In genomic region chr11:64007629-64008282, GRCh38 we compare ENCODE assay signal across 8 cellular contexts. TPM values are rescaled to one million over a fixed set of nuclear protein-coding genes. Genes with fewer than 3 reads are reported as not detected.
DNase-seq lines count a peak whose midpoint lies in the region; ATAC-seq and TF ChIP-seq lines count a peak whose summit lies in the region.

No MANE protein-coding gene starts in this region.

- H4K20me1 ChIP-seq in hepatocyte (ENCODE audit: insufficient read depth, poor library complexity, severe bottlenecking): no peaks in the 10 kb centered on the region
- H4K20me1 ChIP-seq in Karpas-422 (ENCODE audit: insufficient read depth, low read depth, low read length): peaks cover 3% of the 10 kb centered on the region; the same call in 1 of the 2 replicates

- peak; percentile 20 to 36 (median 26) for TF ChIP-seq CTCF in ascending aorta (IDR thresholded peaks at IDR 0.05)
- no peak for TF ChIP-seq CTCF in hepatocyte (IDR thresholded peaks at IDR 0.05; ENCODE audit: poor library complexity)

- H3K36me3 Mint-ChIP-seq in activated T-cell treated with anti-CD3 and anti-CD28 coated beads, Interleukin-2, amount 50 U/mL, for 72 hours (ENCODE audit: insufficient read depth in 2 of 2): peaks cover 5 to 11% of the 10 kb centered on the region in 2 donors
- no peaks in the 10 kb centered on the region for H3K36me3 Mint-ChIP-seq in activated CD4-positive, alpha-beta T cell treated with anti-CD3 and anti-CD28 coated beads, Interleukin-2, amount 10 ng/mL, durations not matched to agents 7 days and 5 days (ENCODE audit: low read depth)

- H3K9me3 ChIP-seq in ascending aorta: no peaks in the 10 kb centered on the region
- no peaks in the 10 kb centered on the region for H3K9me3 ChIP-seq in hepatocyte (ENCODE audit: low read depth)
- no peaks in the 10 kb centered on the region for H3K9me3 ChIP-seq in Karpas-422 (ENCODE audit: low read length)

- DNase-seq in activated T-cell treated with anti-CD3 and anti-CD28 coated beads, Interleukin-2, amount 50 U/mL, for 72 hours: no peak
- DNase-seq in activated T-cell treated with anti-CD3 and anti-CD28 coated beads, Interleukin-2, amount 50 U/mL, for 1 hour: no peak
- DNase-seq in ascending aorta (ENCODE audit: low spot score in 2 of 2) (peak in 1 of 2 donors; percentile 88), hepatocyte (ENCODE audit: low spot score) (peak; percentile 85), posterior cingulate gyrus (peak in 9 of 10 donors; percentile 45 to 93 (median 67)), Karpas-422 (no peak)
- DNase-seq in activated CD4-positive, alpha-beta T cell treated with anti-CD3 and anti-CD28 coated beads, Interleukin-2, amount 10 ng/mL, durations not matched to agents 7 days and 5 days: no peak

- CTCF ChIA-PET in activated CD4-positive, alpha-beta T cell treated with anti-CD3 and anti-CD28 coated beads, Interleukin-2, amount 10 ng/mL, durations not matched to agents 7 days and 5 days (lab: Charles Lee): interaction anchor here (0.6 to 1.8 kb wide), 2 partner anchors 10 to 250 kb away, joined by 4 to 6 read pairs; no protein-coding TSS in a partner anchor

- no peak overlapping the region for H2AFZ ChIP-seq in hepatocyte
- H2AFZ ChIP-seq in Karpas-422 (ENCODE audit: low read length): no peak overlapping the region

- no peaks in the 10 kb centered on the region for H3K36me3 ChIP-seq in ascending aorta
- no peaks in the 10 kb centered on the region for H3K36me3 ChIP-seq in hepatocyte (replicated peaks; ENCODE audit: insufficient read depth, low read depth)
- no peaks in the 10 kb centered on the region for H3K36me3 ChIP-seq in Karpas-422 (ENCODE audit: insufficient read depth, low read length)

- peak overlapping the region; percentile 54 to 69 for H3K4me3 Mint-ChIP-seq in activated T-cell treated with anti-CD3 and anti-CD28 coated beads, Interleukin-2, amount 50 U/mL, for 72 hours
- H3K4me3 Mint-ChIP-seq in activated CD4-positive, alpha-beta T cell treated with anti-CD3 and anti-CD28 coated beads, Interleukin-2, amount 10 ng/mL, durations not matched to agents 7 days and 5 days: no peak overlapping the region

- H3K27ac Mint-ChIP-seq in activated T-cell treated with anti-CD3 and anti-CD28 coated beads, Interleukin-2, amount 50 U/mL, for 72 hours: no peak overlapping the region
- no peak overlapping the region for H3K27ac Mint-ChIP-seq in activated CD4-positive, alpha-beta T cell treated with anti-CD3 and anti-CD28 coated beads, Interleukin-2, amount 10 ng/mL, durations not matched to agents 7 days and 5 days

- H3K27me3 Mint-ChIP-seq in activated T-cell treated with anti-CD3 and anti-CD28 coated beads, Interleukin-2, amount 50 U/mL, for 72 hours (ENCODE audit: low read depth): peaks cover 31% of the 10 kb centered on the region
- H3K27me3 Mint-ChIP-seq in activated CD4-positive, alpha-beta T cell treated with anti-CD3 and anti-CD28 coated beads, Interleukin-2, amount 10 ng/mL, durations not matched to agents 7 days and 5 days: peaks cover 29% of the 10 kb centered on the region

- H3K4me1 ChIP-seq in ascending aorta (peaks cover 0 to 10% of the 10 kb centered on the region in 2 donors), hepatocyte (ENCODE audit: insufficient read depth) (peaks cover 22% of the 10 kb centered on the region), Karpas-422 (ENCODE audit: low read length) (no peaks in the 10 kb centered on the region)

- H3K4me1 Mint-ChIP-seq in activated T-cell treated with anti-CD3 and anti-CD28 coated beads, Interleukin-2, amount 50 U/mL, for 72 hours (ENCODE audit: low read depth): peaks cover 16% of the 10 kb centered on the region
- peaks cover 13% of the 10 kb centered on the region for H3K4me1 Mint-ChIP-seq in activated CD4-positive, alpha-beta T cell treated with anti-CD3 and anti-CD28 coated beads, Interleukin-2, amount 10 ng/mL, durations not matched to agents 7 days and 5 days

- H3K27ac ChIP-seq in ascending aorta (peak overlapping the region; percentile 67 to 74), hepatocyte (no peak overlapping the region), Karpas-422 (ENCODE audit: low read length) (no peak overlapping the region)

- peak; percentile 60 to 64 for ATAC-seq in activated T-cell treated with anti-CD3 and anti-CD28 coated beads, Interleukin-2, amount 50 U/mL, for 72 hours (replicated peaks in 1 of 2)
- ATAC-seq in HG03135 (IDR thresholded peaks at IDR 0.05; ENCODE audit: unreplicated experiment): no peak

- H3K4me3 ChIP-seq in ascending aorta (peak overlapping the region; percentile 63 to 69), hepatocyte (no peak overlapping the region), Karpas-422 (ENCODE audit: low read length) (no peak overlapping the region)

- intact Hi-C loops in ascending aorta (cut with DNase I): no loop called here
- intact Hi-C loops in posterior cingulate gyrus (cut with DNase I): no loop called here

- H3K27me3 ChIP-seq in ascending aorta (no peaks in the 10 kb centered on the region), hepatocyte (peaks cover 4% of the 10 kb centered on the region), Karpas-422 (ENCODE audit: low read length) (no peaks in the 10 kb centered on the region)

- no peaks in the 10 kb centered on the region for H3K9me2 ChIP-seq in hepatocyte (replicated peaks; ENCODE audit: insufficient read depth)
- H3K9me2 ChIP-seq in Karpas-422 (replicated peaks; ENCODE audit: insufficient read depth, low read length): no peaks in the 10 kb centered on the region

- H3K79me2 ChIP-seq in hepatocyte: no peaks in the 10 kb centered on the region
- no peaks in the 10 kb centered on the region for H3K79me2 ChIP-seq in Karpas-422 (ENCODE audit: low read length)

- POLR2A ChIA-PET in activated CD4-positive, alpha-beta T cell treated with anti-CD3 and anti-CD28 coated beads, Interleukin-2, amount 10 ng/mL, durations not matched to agents 7 days and 5 days (lab: Charles Lee): no interaction called here

- H3K9me3 Mint-ChIP-seq in activated T-cell treated with anti-CD3 and anti-CD28 coated beads, Interleukin-2, amount 50 U/mL, for 72 hours: peaks cover 7 to 10% of the 10 kb centered on the region in 2 donors
- H3K9me3 Mint-ChIP-seq in activated CD4-positive, alpha-beta T cell treated with anti-CD3 and anti-CD28 coated beads, Interleukin-2, amount 10 ng/mL, durations not matched to agents 7 days and 5 days: peaks cover 8% of the 10 kb centered on the region

- H3K4me2 ChIP-seq in hepatocyte (peak overlapping the region; percentile 81), Karpas-422 (ENCODE audit: low read depth, low read length, poor library complexity, severe bottlenecking) (no peak overlapping the region)

- WGBS in hepatocyte (ENCODE audit: low lambda C conversion rate, missing lambda C conversion rate): 11% methylated on average over 35 of the region's 40 CpGs

- H3K9ac ChIP-seq in Karpas-422 (ENCODE audit: low read length): no peak overlapping the region

RNA-seq across cellular contexts. Expression of gene OTUB1, which starts 21.5 kb away (rescaled TPM):
- 10 to 100 TPM; 62.8 to 72.8 TPM for total RNA-seq in activated T-cell treated with anti-CD3 and anti-CD28 coated beads, Interleukin-2, amount 50 U/mL, for 72 hours
- total RNA-seq in ascending aorta: 89.4 TPM
- 49.9 and 55.9 TPM in 2 replicates for total RNA-seq in hepatocyte
- 152 and 196 TPM in 2 replicates for polyA plus RNA-seq in hepatocyte
- 100 to 1,000 TPM in 1 of 2 experiments, 10 to 100 TPM in 1; 94.8 to 102 TPM for total RNA-seq in activated CD4-positive, alpha-beta T cell treated with anti-CD3 and anti-CD28 coated beads, Interleukin-2, amount 10 ng/mL, durations not matched to agents 7 days and 5 days
- 41.6 and 61.7 TPM in 2 replicates for total RNA-seq in Karpas-422 (2014; rRNA removed; shearing (Covaris generic); ENCODE audit: low replicate concordance)

RNA-seq across cellular contexts. Expression of gene FLRT1, which starts 28.0 kb away (rescaled TPM):
- 1 to 10 TPM in 1 of 2 donors, under 1 TPM in 1; 0.19 to 1.4 TPM for total RNA-seq in activated T-cell treated with anti-CD3 and anti-CD28 coated beads, Interleukin-2, amount 50 U/mL, for 72 hours
- total RNA-seq in ascending aorta: 10.3 TPM
- 0.43 and 0.84 TPM in 2 replicates for total RNA-seq in hepatocyte
- 0.34 and 0.61 TPM in 2 replicates for polyA plus RNA-seq in hepatocyte
- total RNA-seq in activated CD4-positive, alpha-beta T cell treated with anti-CD3 and anti-CD28 coated beads, Interleukin-2, amount 10 ng/mL, durations not matched to agents 7 days and 5 days: not detected
- total RNA-seq in Karpas-422 (2014; rRNA removed; shearing (Covaris generic); ENCODE audit: low replicate concordance): not detected in 2 replicates

RNA-seq across cellular contexts. Expression of gene COX8A, which starts 33.3 kb away (rescaled TPM):
- total RNA-seq in activated T-cell treated with anti-CD3 and anti-CD28 coated beads, Interleukin-2, amount 50 U/mL, for 72 hours: 100 to 1,000 TPM; 310 to 319 TPM
- total RNA-seq in ascending aorta (520 TPM), hepatocyte (430 and 436 TPM in 2 replicates)
- polyA plus RNA-seq in hepatocyte: 463 TPM in 2 replicates
- total RNA-seq in activated CD4-positive, alpha-beta T cell treated with anti-CD3 and anti-CD28 coated beads, Interleukin-2, amount 10 ng/mL, durations not matched to agents 7 days and 5 days: 100 to 1,000 TPM; 451 to 462 TPM
- total RNA-seq in Karpas-422 (2014; rRNA removed; shearing (Covaris generic); ENCODE audit: low replicate concordance): 574 and 779 TPM in 2 replicates

Comparison
In these comparisons a context has a peak if more than half of its experiments do, and no peak if none do; other contexts are left out.
1. DNase-seq: peak in hepatocyte (single experiment) and posterior cingulate gyrus (9 of 10); none in activated T-cell treated with anti-CD3 and anti-CD28 coated beads, Interleukin-2, amount 50 U/mL, for 72 hours (0 of 2), activated T-cell treated with anti-CD3 and anti-CD28 coated beads, Interleukin-2, amount 50 U/mL, for 1 hour (single experiment), activated CD4-positive, alpha-beta T cell treated with anti-CD3 and anti-CD28 coated beads, Interleukin-2, amount 10 ng/mL, durations not matched to agents 7 days and 5 days (single experiment) and Karpas-422 (single experiment).
2. H3K27ac ChIP-seq: peak in ascending aorta (2 of 2); none in hepatocyte (single experiment) and Karpas-422 (single experiment).
3. H3K4me3 ChIP-seq: peak in ascending aorta (2 of 2); none in hepatocyte (single experiment) and Karpas-422 (single experiment).